ENCODE assay signal across 20 cellular contexts in genomic region chr11:109138200-109138599, GRCh38.
DNase-seq lines count a peak whose midpoint lies in the region; ATAC-seq and TF ChIP-seq lines count a peak whose summit lies in the region.
"Had no signal": no experiment of that assay in that cellular context is flagged by ENCODE, and none has a peak within 500 bp of the region (broad histone marks: within the 10 kb centered on the region; RNA-seq: fewer than 3 reads in every experiment).

No MANE protein-coding gene starts in this region.

- POLR2A ChIA-PET in SK-N-SH (lab: Yijun Ruan, JAX), result no interaction called here
- POLR2A ChIA-PET in CD4-positive, alpha-beta T cell (lab: Charles Lee), result no interaction called here

- H3K27ac ChIP-seq in SK-N-SH (ENCODE audit: low read depth in 2 of 2, low read length in 1 of 2), result no peak overlapping the region
- no peak overlapping the region for H3K27ac ChIP-seq in CD4-positive, alpha-beta T cell (ENCODE audit: low read depth, low read length)
- H3K27ac ChIP-seq: PC-9, SJSA1 had no signal

- no peak overlapping the region for H2AFZ ChIP-seq in SK-N-SH (ENCODE audit: low read depth)
- H2AFZ ChIP-seq: PC-9 had no signal

- no peaks in the 10 kb centered on the region for H3K79me2 ChIP-seq in SK-N-SH (ENCODE audit: insufficient read depth)

- H3K4me3 Mint-ChIP-seq in CD4-positive, alpha-beta T cell, result no peak overlapping the region
- H3K4me3 Mint-ChIP-seq: IgD-negative memory B cell had no signal

- no peaks in the 10 kb centered on the region; the same call in 1 of the 2 replicates for H3K9me3 ChIP-seq in SK-N-SH
- no peaks in the 10 kb centered on the region for H3K9me3 ChIP-seq in CD4-positive, alpha-beta T cell (ENCODE audit: control insufficient read depth, low read length)
- H3K9me3 ChIP-seq: SJSA1 had no signal

- H3K9me2 ChIP-seq in SK-N-SH, result no peaks in the 10 kb centered on the region

- H3K36me3 Mint-ChIP-seq in CD4-positive, alpha-beta T cell (ENCODE audit: low read depth), result no peaks in the 10 kb centered on the region
- H3K36me3 Mint-ChIP-seq: IgD-negative memory B cell had no signal

- CTCF ChIA-PET in SK-N-SH (lab: Yijun Ruan, JAX), result no interaction called here
- CTCF ChIA-PET in CD4-positive, alpha-beta T cell (lab: Charles Lee), result no interaction called here

- no peaks in the 10 kb centered on the region for H4K20me1 ChIP-seq in SK-N-SH (ENCODE audit: insufficient read depth)

- DNase-seq in HS-27A (ENCODE audit: low read depth) (peak; percentile 2), SK-N-SH (no peak), epithelial cell of esophagus (ENCODE audit: low read depth) (peak; percentile 65), skeletal muscle cell (ENCODE audit: low read depth) (peak; percentile 1), left cardiac atrium (no peak), DMS153 treated with DMSO at 0.1 percent for 48 hours (lab: John Stamatoyannopoulos, UW; ENCODE audit: unreplicated experiment) (no peak), SK-N-DZ (ENCODE audit: low spot score) (no peak)
- no peak for DNase-seq in CD4-positive, alpha-beta T cell
- DNase-seq: C1 segment of cervical spinal cord, GF-D8, Karpas-422, MG63, NCI-H1048, NCI-H1436, NCI-H1930, NCI-H526, PC-9 had no signal

- H3F3A ChIP-seq in SK-N-SH (replicated peaks; ENCODE audit: insufficient read depth), result no peaks in the 10 kb centered on the region

- no peak for TF ChIP-seq RAD21 in SK-N-SH (IDR thresholded peaks at IDR 0.05; ENCODE audit: low read length)

- intact Hi-C loops in left cardiac atrium (cut with DNase I), result no loop called here
- intact Hi-C loops in CD4-positive, alpha-beta T cell (cut with DNase I, micrococcal nuclease), result no loop called here

- no peak overlapping the region for H3K4me2 ChIP-seq in SK-N-SH
- H3K4me2 ChIP-seq: PC-9 had no signal

- no peaks in the 10 kb centered on the region for H3K4me1 Mint-ChIP-seq in CD4-positive, alpha-beta T cell (ENCODE audit: low read depth)
- H3K4me1 Mint-ChIP-seq: IgD-negative memory B cell had no signal

- no peaks in the 10 kb centered on the region for H3K9me3 Mint-ChIP-seq in CD4-positive, alpha-beta T cell

- H3K4me1 ChIP-seq in SK-N-SH (ENCODE audit: control insufficient read depth in 1 of 2, insufficient read depth in 2 of 2, low read depth in 1 of 2, low read length in 1 of 2), result no peaks in the 10 kb centered on the region; a peak in 1 of 4 replicates
- H3K4me1 ChIP-seq: SJSA1 had no signal

- H3K27me3 Mint-ChIP-seq in CD4-positive, alpha-beta T cell, result no peaks in the 10 kb centered on the region
- H3K27me3 Mint-ChIP-seq: IgD-negative memory B cell had no signal

- ATAC-seq in left cardiac atrium, result no peak
- no peak for ATAC-seq in CD4-positive, alpha-beta T cell (ENCODE audit: poor library complexity)
- ATAC-seq: GM12878 had no signal

- no peak overlapping the region for H3K27ac Mint-ChIP-seq in CD4-positive, alpha-beta T cell
- H3K27ac Mint-ChIP-seq: IgD-negative memory B cell had no signal

- no peak for TF ChIP-seq EP300 in SK-N-SH (IDR thresholded peaks at IDR 0.05; ENCODE audit: borderline replicate concordance in 1 of 2, low read depth in 1 of 2, low read length in 1 of 2)

- H3K4me3 ChIP-seq in SK-N-SH (ENCODE audit: low read depth in 2 of 2, low read length in 1 of 2) (no peak overlapping the region), epithelial cell of esophagus (ENCODE audit: low read length) (no peak overlapping the region), skeletal muscle cell (ENCODE audit: low read depth, low read length) (no peak overlapping the region)
- H3K4me3 ChIP-seq: GM12878, MG63, PC-9, SJSA1 had no signal

- no peak overlapping the region for H3K9ac ChIP-seq in SK-N-SH

- no peaks in the 10 kb centered on the region for H3K27me3 ChIP-seq in SK-N-SH (ENCODE audit: insufficient read depth)
- H3K27me3 ChIP-seq in CD4-positive, alpha-beta T cell (ENCODE audit: control insufficient read depth, insufficient read depth, low read length), result no peaks in the 10 kb centered on the region
- H3K27me3 ChIP-seq: MG63, SJSA1 had no signal

- no peak for TF ChIP-seq CTCF in SK-N-SH (IDR thresholded peaks at IDR 0.05)
- no peak for TF ChIP-seq CTCF in epithelial cell of esophagus (IDR thresholded peaks at IDR 0.05; ENCODE audit: insufficient read depth, low read depth, low read length, missing control alignments)
- no peak for TF ChIP-seq CTCF in CD4-positive, alpha-beta T cell (IDR thresholded peaks at IDR 0.05)

- no peaks in the 10 kb centered on the region for H3K36me3 ChIP-seq in SK-N-SH (replicated peaks in 1 of 2; ENCODE audit: control insufficient read depth in 1 of 2, insufficient read depth in 2 of 2, low read length in 1 of 2)
- H3K36me3 ChIP-seq: MG63, SJSA1 had no signal

TF ChIP-seq in SK-N-SH, 30 proteins besides CTCF, POLR2A, EP300 and RAD21:
- TF ChIP-seq YY1 (IDR thresholded peaks at IDR 0.05; ENCODE audit: low read depth) (no peak), PBX3 (IDR thresholded peaks at IDR 0.05) (peak; percentile 55; the same call in 1 of the 2 replicates), TCF12 (IDR thresholded peaks at IDR 0.05) (peak; percentile 33; the same call in 1 of the 2 replicates), JUND (IDR thresholded peaks at IDR 0.05) (no peak), FOXM1 (IDR thresholded peaks at IDR 0.05; ENCODE audit: low read depth) (no peak), SIN3A (IDR thresholded peaks at IDR 0.05; ENCODE audit: borderline replicate concordance, low read depth, low read length) (no peak), ELF1 (IDR thresholded peaks at IDR 0.05) (no peak), RXRA (IDR thresholded peaks at IDR 0.05; ENCODE audit: borderline replicate concordance, low read depth) (no peak), NFIC (IDR thresholded peaks at IDR 0.05; ENCODE audit: borderline replicate concordance) (0 out of 2 replicates have a peak, but pooled peaks have one; percentile 14), NRF1 (IDR thresholded peaks at IDR 0.05; ENCODE audit: low read depth, low read length) (no peak), REST (IDR thresholded peaks at IDR 0.05; ENCODE audit: low read depth, low read length) (no peak), RFX5 (IDR thresholded peaks at IDR 0.05; ENCODE audit: low read length) (no peak), USF1 (IDR thresholded peaks at IDR 0.05; ENCODE audit: borderline replicate concordance, low read depth) (no peak), ZBTB33 (IDR thresholded peaks at IDR 0.05; ENCODE audit: borderline replicate concordance, low read depth) (no peak), MEF2A (IDR thresholded peaks at IDR 0.05; ENCODE audit: borderline replicate concordance, low read depth) (no peak)

Comparison
In these comparisons a context has a peak if more than half of its experiments do, and no peak if none do; other contexts are left out.
1. DNase-seq: peak in HS-27A (single experiment), epithelial cell of esophagus (single experiment) and skeletal muscle cell (single experiment); none in SK-N-SH (single experiment), left cardiac atrium (single experiment), DMS153 treated with DMSO at 0.1 percent for 48 hours (single experiment), CD4-positive, alpha-beta T cell (0 of 10) and SK-N-DZ (single experiment).